ENCODE assay signal across 8 cellular contexts in the genomic region with DNA sequence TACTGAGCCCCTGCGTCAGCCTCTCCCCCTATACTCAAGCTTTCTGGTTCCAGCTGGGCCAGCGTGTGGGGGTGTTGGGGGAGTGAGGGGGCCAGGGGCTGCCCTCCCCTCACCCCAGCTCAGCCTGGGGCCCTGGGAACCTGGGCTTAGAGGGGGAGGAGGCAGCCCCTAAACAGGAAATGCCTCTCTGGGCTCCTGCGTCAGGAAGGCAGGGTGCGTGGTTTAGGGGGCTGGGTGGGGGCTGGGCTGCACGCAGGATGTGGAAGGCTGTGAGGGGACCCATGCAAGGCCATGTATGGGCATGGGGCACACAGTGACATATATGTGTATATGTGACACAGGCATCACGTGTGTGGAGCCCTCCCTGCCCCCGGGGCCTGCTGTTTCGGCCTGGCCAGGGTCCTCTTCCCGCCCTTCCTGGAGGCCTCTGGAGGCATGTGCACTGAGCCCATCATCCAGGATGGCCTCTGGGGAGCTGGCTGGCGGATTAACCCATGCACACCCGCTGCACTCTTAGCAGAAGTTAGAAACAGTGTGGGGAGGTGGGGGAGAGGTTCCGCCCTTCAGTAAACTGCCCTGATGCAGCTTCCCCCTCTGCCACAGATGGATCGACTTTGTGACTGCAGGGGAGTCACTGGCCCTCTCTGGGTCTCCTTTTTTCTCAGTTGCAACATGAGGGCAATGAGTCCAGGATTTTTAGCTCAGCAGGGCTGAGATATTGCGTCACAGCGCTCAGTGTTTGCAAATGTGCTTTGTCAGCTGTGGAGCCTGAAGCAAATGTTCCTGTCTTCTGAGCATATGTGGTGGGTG. TPM values are rescaled to one million over a fixed set of nuclear protein-coding genes. Genes with fewer than 3 reads are reported as not detected.
DNase-seq lines count a peak whose midpoint lies in the region; ATAC-seq and TF ChIP-seq lines count a peak whose summit lies in the region.

No MANE protein-coding gene starts in this region.

- intact Hi-C loops in Caco-2 (cut with micrococcal nuclease; ENCODE audit: unreplicated experiment), result no loop called here

- no peaks in the 10 kb centered on the region for H3K36me3 ChIP-seq in Caco-2 (ENCODE audit: control insufficient read depth, insufficient read depth, low read length)

- H3K36me3 Mint-ChIP-seq in Caco-2 (ENCODE audit: insufficient read depth, unreplicated experiment), result peaks cover 5% of the 10 kb centered on the region
- peaks cover 19% of the 10 kb centered on the region for H3K36me3 Mint-ChIP-seq in activated naive CD8-positive, alpha-beta T cell treated with anti-CD3 and anti-CD28 coated beads, Interleukin-2, amount 10 ng/mL, durations not matched to agents 7 days and 5 days

- TF ChIP-seq POLR2A in NB4 (IDR thresholded peaks at IDR 0.05; ENCODE audit: extremely low read depth, insufficient read length), result no peak

- H3K9me3 ChIP-seq in Caco-2, result peaks cover 12% of the 10 kb centered on the region; the same call in 1 of the 2 replicates

- H3K4me1 ChIP-seq in Caco-2, result peaks cover 34% of the 10 kb centered on the region

- no peak overlapping the region for H3K4me3 ChIP-seq in Caco-2 (ENCODE audit: low read depth, low read length)
- H3K4me3 ChIP-seq in NB4 (ENCODE audit: low read depth, low read length), result peak overlapping the region; percentile 32

- BruUV-seq in Caco-2 (replicated peaks; lab: Mats Ljungman, UMichigan), result no TSS peak

- peak overlapping the region; percentile 70 for H3K27ac Mint-ChIP-seq in Caco-2 (ENCODE audit: unreplicated experiment)
- H3K27ac Mint-ChIP-seq in activated naive CD8-positive, alpha-beta T cell treated with anti-CD3 and anti-CD28 coated beads, Interleukin-2, amount 10 ng/mL, durations not matched to agents 7 days and 5 days, result peak overlapping the region; percentile 100

- peaks cover 22% of the 10 kb centered on the region for H3K4me1 Mint-ChIP-seq in Caco-2 (ENCODE audit: low read depth, unreplicated experiment)
- peaks cover 51% of the 10 kb centered on the region for H3K4me1 Mint-ChIP-seq in activated naive CD8-positive, alpha-beta T cell treated with anti-CD3 and anti-CD28 coated beads, Interleukin-2, amount 10 ng/mL, durations not matched to agents 7 days and 5 days

- H3K27me3 Mint-ChIP-seq in Caco-2 (ENCODE audit: insufficient read depth, unreplicated experiment), result no peaks in the 10 kb centered on the region
- no peaks in the 10 kb centered on the region for H3K27me3 Mint-ChIP-seq in activated naive CD8-positive, alpha-beta T cell treated with anti-CD3 and anti-CD28 coated beads, Interleukin-2, amount 10 ng/mL, durations not matched to agents 7 days and 5 days

- CTCF ChIA-PET in Caco-2 (lab: Charles Lee), result interaction anchor here (0.6 to 1.8 kb wide), 6 partner anchors 11 to 430 kb away, joined by 3 to 7 read pairs (median 4); partner anchors contain the start of genes FIBP, RIN1 and YIF1A

- DNase-seq in Caco-2, result peak; percentile 59
- DNase-seq in NB4 (ENCODE audit: low read depth), result peak; percentile 100
- DNase-seq in activated naive CD8-positive, alpha-beta T cell treated with anti-CD3 and anti-CD28 coated beads, Interleukin-2, amount 10 ng/mL, durations not matched to agents 7 days and 5 days, result peak; percentile 79
- DNase-seq in hepatic stellate cell (ENCODE audit: low spot score), result peak; percentile 64
- peak; percentile 53 for DNase-seq in stimulated activated CD8-positive, alpha-beta memory T cell treated with anti-CD3 and anti-CD28 coated beads, Interleukin-15, amount 100 ng/mL, for 1 hour (ENCODE audit: low read depth)
- no peak for DNase-seq in NCI-H1436 (lab: John Stamatoyannopoulos, UW)
- no peak for DNase-seq in NCI-H2227 treated with DMSO at 0.1 percent for 48 hours (lab: John Stamatoyannopoulos, UW)

- no peak overlapping the region for H3K4me3 Mint-ChIP-seq in Caco-2 (ENCODE audit: unreplicated experiment)
- H3K4me3 Mint-ChIP-seq in activated naive CD8-positive, alpha-beta T cell treated with anti-CD3 and anti-CD28 coated beads, Interleukin-2, amount 10 ng/mL, durations not matched to agents 7 days and 5 days, result peak overlapping the region; percentile 89

- H3K9me3 Mint-ChIP-seq in Caco-2 (ENCODE audit: unreplicated experiment), result peaks cover 15% of the 10 kb centered on the region
- peaks cover 5% of the 10 kb centered on the region for H3K9me3 Mint-ChIP-seq in activated naive CD8-positive, alpha-beta T cell treated with anti-CD3 and anti-CD28 coated beads, Interleukin-2, amount 10 ng/mL, durations not matched to agents 7 days and 5 days

- no peak for TF ChIP-seq CTCF in Caco-2 (IDR thresholded peaks at IDR 0.05; ENCODE audit: insufficient read depth in 1 of 2, low read depth in 1 of 2, low read length in 1 of 2, severe bottlenecking in 1 of 2, unreplicated experiment in 1 of 2)
- no peak for TF ChIP-seq CTCF in NB4 (IDR thresholded peaks at IDR 0.05; ENCODE audit: low read depth, low read length)

- H3K27me3 ChIP-seq in Caco-2 (replicated peaks; ENCODE audit: control insufficient read depth, insufficient read depth, low read length), result no peaks in the 10 kb centered on the region

- ATAC-seq in activated naive CD8-positive, alpha-beta T cell treated with anti-CD3 and anti-CD28 coated beads, Interleukin-2, amount 10 ng/mL, durations not matched to agents 7 days and 5 days (ENCODE audit: low read depth), result peak; percentile 71
- no peak for ATAC-seq in GM21381 (IDR thresholded peaks at IDR 0.05; ENCODE audit: unreplicated experiment)

- POLR2A ChIA-PET in Caco-2 (lab: Charles Lee), result no interaction called here
- POLR2A ChIA-PET in activated naive CD8-positive, alpha-beta T cell treated with anti-CD3 and anti-CD28 coated beads, Interleukin-2, amount 10 ng/mL, durations not matched to agents 7 days and 5 days (lab: Charles Lee), result interaction anchor here (1.0 to 7.7 kb wide), 12 partner anchors 8 to 899 kb away, joined by 3 to 215 read pairs (median 9); partner anchors contain the start of genes B4GAT1, BRMS1, RAB1B and RIN1

RNA-seq across cellular contexts. Expression of gene CD248, which starts 1.1 kb away (rescaled TPM):
- 0.27 TPM in 1 of 2 replicates, not detected in the other for total RNA-seq in Caco-2 (2022)
- 10 to 100 TPM; 80.3 to 85.5 TPM for total RNA-seq in activated naive CD8-positive, alpha-beta T cell treated with anti-CD3 and anti-CD28 coated beads, Interleukin-2, amount 10 ng/mL, durations not matched to agents 7 days and 5 days

RNA-seq across cellular contexts. Expression of gene RIN1, which starts 18.3 kb away (rescaled TPM):
- total RNA-seq in Caco-2 (2022), result 11.7 and 12.7 TPM in 2 replicates
- 1 to 10 TPM; 3.0 to 5.7 TPM for total RNA-seq in activated naive CD8-positive, alpha-beta T cell treated with anti-CD3 and anti-CD28 coated beads, Interleukin-2, amount 10 ng/mL, durations not matched to agents 7 days and 5 days

RNA-seq across cellular contexts. Expression of gene TMEM151A, which starts 26.3 kb away (rescaled TPM):
- total RNA-seq in Caco-2 (2022), result 0.68 and 0.88 TPM in 2 replicates
- not detected for total RNA-seq in activated naive CD8-positive, alpha-beta T cell treated with anti-CD3 and anti-CD28 coated beads, Interleukin-2, amount 10 ng/mL, durations not matched to agents 7 days and 5 days

RNA-seq across cellular contexts. Expression of gene BRMS1, which starts 26.9 kb away (rescaled TPM):
- total RNA-seq in Caco-2 (2022), result 58.1 and 58.2 TPM in 2 replicates
- total RNA-seq in activated naive CD8-positive, alpha-beta T cell treated with anti-CD3 and anti-CD28 coated beads, Interleukin-2, amount 10 ng/mL, durations not matched to agents 7 days and 5 days, result 10 to 100 TPM; 45.4 to 47.8 TPM

RNA-seq across cellular contexts. Expression of gene YIF1A, which starts 29.0 kb away (rescaled TPM):
- 140 and 159 TPM in 2 replicates for total RNA-seq in Caco-2 (2022)
- total RNA-seq in activated naive CD8-positive, alpha-beta T cell treated with anti-CD3 and anti-CD28 coated beads, Interleukin-2, amount 10 ng/mL, durations not matched to agents 7 days and 5 days, result 10 to 100 TPM; 44.5 to 45.5 TPM

Comparison
In these comparisons a context has a peak if more than half of its experiments do, and no peak if none do; other contexts are left out.
1. DNase-seq: peak in Caco-2 (2 of 2), NB4 (single experiment), activated naive CD8-positive, alpha-beta T cell treated with anti-CD3 and anti-CD28 coated beads, Interleukin-2, amount 10 ng/mL, durations not matched to agents 7 days and 5 days (single experiment), hepatic stellate cell (single experiment) and stimulated activated CD8-positive, alpha-beta memory T cell treated with anti-CD3 and anti-CD28 coated beads, Interleukin-15, amount 100 ng/mL, for 1 hour (single experiment); none in NCI-H1436 (single experiment) and NCI-H2227 treated with DMSO at 0.1 percent for 48 hours (single experiment).
2. RNA of gene CD248, which starts 1.1 kb away (total RNA-seq): 80.3 to 85.5 TPM in activated naive CD8-positive, alpha-beta T cell treated with anti-CD3 and anti-CD28 coated beads, Interleukin-2, amount 10 ng/mL, durations not matched to agents 7 days and 5 days; 0.27 TPM in Caco-2; every median in the first group is over 10 times any median in the second.